In the genomic region with DNA sequence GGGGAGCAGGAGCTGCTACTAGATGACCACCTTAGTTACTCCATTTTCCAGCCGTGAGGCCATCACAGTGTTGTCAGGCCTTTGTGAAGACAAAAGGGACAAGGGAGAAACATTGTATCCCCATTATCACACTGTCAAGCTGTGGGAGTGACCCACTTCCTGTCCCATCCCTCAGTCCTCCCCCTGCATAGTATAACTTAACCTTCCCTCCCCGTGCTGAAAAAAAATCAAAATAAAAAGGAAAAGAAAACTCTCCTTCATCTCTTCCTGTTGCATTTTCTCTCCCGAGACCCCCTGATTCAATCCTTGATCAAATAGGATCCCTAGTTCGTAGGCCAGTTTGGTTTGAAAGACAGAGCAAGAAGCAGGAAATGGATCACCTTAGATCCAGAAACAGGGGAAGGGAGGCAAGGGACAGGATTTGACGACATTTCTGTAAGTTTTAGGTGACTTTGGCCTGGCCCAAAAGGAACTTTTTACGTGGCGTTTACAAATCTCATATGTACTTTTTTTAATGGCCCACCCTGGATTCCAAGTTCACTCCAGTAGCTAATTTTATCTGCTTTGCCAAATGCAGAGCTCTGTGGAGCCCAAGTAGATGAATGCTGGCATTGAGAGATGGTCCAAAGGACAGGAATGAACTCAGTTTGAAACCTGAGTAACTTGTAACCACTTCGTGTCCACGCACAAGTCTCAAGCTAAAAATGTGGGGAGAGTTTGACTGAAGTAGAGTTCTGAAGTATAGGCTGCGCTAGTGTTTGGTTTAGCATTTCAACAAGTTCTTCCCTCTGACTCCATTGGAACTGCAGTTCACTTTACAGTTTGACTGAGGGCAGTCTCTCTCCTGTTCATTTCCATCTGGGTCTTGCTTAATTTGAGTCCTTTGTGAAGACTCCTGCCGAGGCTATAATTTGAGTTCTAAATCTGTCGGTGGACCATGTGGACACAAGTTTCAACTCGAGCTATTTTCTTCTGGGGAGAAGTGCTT, we compare ENCODE assay signal across 8 cellular contexts. TPM values are rescaled to one million over a fixed set of nuclear protein-coding genes. Genes with fewer than 3 reads are reported as not detected.
DNase-seq lines count a peak whose midpoint lies in the region; ATAC-seq and TF ChIP-seq lines count a peak whose summit lies in the region.

No MANE protein-coding gene starts in this region.

- TF ChIP-seq CTCF in DOHH2 (IDR thresholded peaks at IDR 0.05; ENCODE audit: low read depth, low read length, poor library complexity, severe bottlenecking), result no peak
- TF ChIP-seq CTCF in RWPE2 (IDR thresholded peaks at IDR 0.05; ENCODE audit: poor library complexity, severe bottlenecking), result no peak
- TF ChIP-seq CTCF in epithelial cell of esophagus (IDR thresholded peaks at IDR 0.05; ENCODE audit: insufficient read depth, low read depth, low read length, missing control alignments), result no peak
- no peak for TF ChIP-seq CTCF in progenitor cell of endocrine pancreas (IDR thresholded peaks at IDR 0.05; ENCODE audit: unreplicated experiment)
- TF ChIP-seq CTCF in colonic mucosa (IDR thresholded peaks at IDR 0.05), result no peak

- H3K4me1 ChIP-seq in DOHH2 (ENCODE audit: control insufficient read depth, low read length) (peaks cover 69% of the 10 kb centered on the region), RWPE2 (ENCODE audit: insufficient read depth, poor library complexity, severe bottlenecking) (peaks cover 30% of the 10 kb centered on the region), colonic mucosa (peaks cover 33% of the 10 kb centered on the region)

- H3F3A ChIP-seq in DOHH2 (ENCODE audit: control insufficient read depth, insufficient read depth), result peaks cover 3% of the 10 kb centered on the region; the same call in 1 of the 2 replicates

- H3K36me3 ChIP-seq in DOHH2 (ENCODE audit: control insufficient read depth, low read length) (peaks cover 25% of the 10 kb centered on the region), RWPE2 (ENCODE audit: low read depth) (0 out of 2 replicates have a peak, but pooled peaks cover 4% of the 10 kb centered on the region), colonic mucosa (no peaks in the 10 kb centered on the region)

- H3K27ac Mint-ChIP-seq in progenitor cell of endocrine pancreas, result peak overlapping the region; percentile 3

- DNase-seq in RWPE2 (ENCODE audit: low spot score), result no peak
- peak; percentile 39 for DNase-seq in epithelial cell of esophagus (ENCODE audit: low read depth)
- no peak for DNase-seq in progenitor cell of endocrine pancreas (ENCODE audit: low spot score, unreplicated experiment)
- no peak for DNase-seq in ecto neural progenitor cell (ENCODE audit: low spot score)
- no peak for DNase-seq in Kasumi-1 (lab: John Stamatoyannopoulos, UW)
- DNase-seq in colonic mucosa, result no peak

- peaks cover 3% of the 10 kb centered on the region for H4K20me1 ChIP-seq in DOHH2 (ENCODE audit: control insufficient read depth, insufficient read depth, low read depth, low read length)

- H3K9ac ChIP-seq in colonic mucosa (ENCODE audit: low read depth in 2 of 2, low read length in 2 of 2), result peak overlapping the region in 1 of 2 donors; percentile 38

- H3K4me3 ChIP-seq in DOHH2 (ENCODE audit: low read length) (peak overlapping the region; percentile 88), RWPE2 (ENCODE audit: severe bottlenecking) (peak overlapping the region; percentile 6), epithelial cell of esophagus (ENCODE audit: low read length) (peak overlapping the region; percentile 10), colonic mucosa (no peak overlapping the region)

- no peaks in the 10 kb centered on the region for H3K27me3 Mint-ChIP-seq in progenitor cell of endocrine pancreas

- ATAC-seq in RWPE2 (ENCODE audit: low read depth), result no peak
- ATAC-seq in GM21576 (IDR thresholded peaks at IDR 0.05; ENCODE audit: unreplicated experiment), result no peak

- H3K27me3 ChIP-seq in DOHH2 (ENCODE audit: control insufficient read depth, low read length), result no peaks in the 10 kb centered on the region
- H3K27me3 ChIP-seq in RWPE2 (ENCODE audit: insufficient read depth, poor library complexity, severe bottlenecking), result no peaks in the 10 kb centered on the region
- no peaks in the 10 kb centered on the region for H3K27me3 ChIP-seq in colonic mucosa

- H3K27ac ChIP-seq in DOHH2 (ENCODE audit: low read depth, low read length) (no peak overlapping the region), RWPE2 (ENCODE audit: poor library complexity, severe bottlenecking) (peak overlapping the region; percentile 42), colonic mucosa (no peak overlapping the region)

- no peaks in the 10 kb centered on the region for H3K9me3 Mint-ChIP-seq in progenitor cell of endocrine pancreas (ENCODE audit: low read depth)

- peak overlapping the region; percentile 33 for H3K4me3 Mint-ChIP-seq in progenitor cell of endocrine pancreas (ENCODE audit: low read depth)

- no peaks in the 10 kb centered on the region for H3K9me3 ChIP-seq in DOHH2 (ENCODE audit: control insufficient read depth, insufficient read depth, low read length)
- H3K9me3 ChIP-seq in RWPE2 (ENCODE audit: severe bottlenecking), result no peaks in the 10 kb centered on the region
- H3K9me3 ChIP-seq in colonic mucosa, result no peaks in the 10 kb centered on the region

- H3K36me3 Mint-ChIP-seq in progenitor cell of endocrine pancreas (ENCODE audit: insufficient read depth), result peaks cover 2% of the 10 kb centered on the region

- peaks cover 24% of the 10 kb centered on the region for H3K4me1 Mint-ChIP-seq in progenitor cell of endocrine pancreas (ENCODE audit: low read depth)

- H3K4me2 ChIP-seq in DOHH2 (ENCODE audit: low read length), result peak overlapping the region; percentile 58

- intact Hi-C loops in colonic mucosa (cut with DNase I), result no loop called here

- H3K79me2 ChIP-seq in DOHH2 (ENCODE audit: control insufficient read depth, low read length), result peaks cover 84% of the 10 kb centered on the region

- H3K9me2 ChIP-seq in DOHH2 (replicated peaks; ENCODE audit: control insufficient read depth, low read length), result no peaks in the 10 kb centered on the region

RNA-seq across cellular contexts. Expression of a gene that starts 16.6 kb away (rescaled TPM):
- total RNA-seq in progenitor cell of endocrine pancreas, result 91.0 and 98.7 TPM in 2 replicates
- total RNA-seq in colonic mucosa, result 100 to 1,000 TPM; 102 to 145 TPM
